30 cellular contexts compared by ENCODE assay signal in genomic region chr1:99735852-99736251, GRCh38. TPM values are rescaled to one million over a fixed set of nuclear protein-coding genes. Genes with fewer than 3 reads are reported as not detected.
"Had no signal": no experiment of that assay in that cellular context is flagged by ENCODE, and none has a peak within 500 bp of the region (broad histone marks: within the 10 kb centered on the region; RNA-seq: fewer than 3 reads in every experiment).

No MANE protein-coding gene starts in this region.

- H3K27ac Mint-ChIP-seq: natural killer cell; nephron; neural progenitor cell; progenitor cell of endocrine pancreas; stimulated activated effector memory CD8-positive, alpha-beta T cell treated with anti-CD3 and anti-CD28 coated beads, Interleukin-12 subunit alpha, Interleukin-12 subunit beta, amount 100 ng/mL, for 72 hours; stimulated activated naive B cell treated with anti-CD40 and anti-IgM and Interleukin-4, amounts not matched to agents 10 μg/mL and 1 μg/mL and 100 μg/mL, for 72 hours; stimulated activated naive CD8-positive, alpha-beta T cell treated with anti-CD3 and anti-CD28 coated beads, Interleukin-15, Interleukin-2, amounts not matched to agents 100 ng/mL and 50 ng/mL, for 24 hours had no signal

- H3K36me3 ChIP-seq: neural progenitor cell, ovary, sigmoid colon, tibial nerve, vagina had no signal

- H3K4me3 ChIP-seq: neural progenitor cell, ovary, psoas muscle, right lobe of liver, sigmoid colon, stomach, thoracic aorta, thyroid gland, tibial nerve, upper lobe of left lung, vagina had no signal

- FAIRE-seq: small intestine, urothelium cell line had no signal

- H3K36me3 Mint-ChIP-seq: natural killer cell; neural progenitor cell; stimulated activated effector memory CD8-positive, alpha-beta T cell treated with anti-CD3 and anti-CD28 coated beads, Interleukin-12 subunit alpha, Interleukin-12 subunit beta, amount 100 ng/mL, for 72 hours had no signal

- DNase-seq: natural killer cell; occipital lobe; ovary; posterior cingulate gyrus; psoas muscle; right cardiac atrium; right lobe of liver; sigmoid colon; small intestine; stimulated activated CD4-positive, alpha-beta T cell treated with anti-CD3 and anti-CD28 coated beads, Interleukin-15, amount 100 ng/mL, for 24 hours; stimulated activated CD4-positive, alpha-beta T cell treated with anti-CD3 and anti-CD28 coated beads, Interleukin-2, amount 100 ng/mL, for 24 hours; stimulated activated CD4-positive, alpha-beta T cell treated with anti-CD3 and anti-CD28 coated beads, Interleukin-2, amount 100 ng/mL, for 48 hours; stimulated activated CD4-positive, alpha-beta T cell treated with anti-CD3 and anti-CD28 coated beads, Interleukin-4, amount 100 ng/mL, for 24 hours; stimulated activated naive B cell treated with anti-CD40 and anti-IgM and Interleukin-4, amounts not matched to agents 10 μg/mL and 1 μg/mL and 100 μg/mL, for 72 hours; stimulated activated naive CD4-positive, alpha-beta T cell treated with Interleukin-2 at 50 U/mL for 16 hours; stomach; thyroid gland; trophoblast cell; upper lobe of left lung had no signal

- H3K9me3 ChIP-seq: ovary, psoas muscle, right lobe of liver, sigmoid colon, stomach, thoracic aorta, thyroid gland, tibial nerve, upper lobe of left lung, vagina had no signal

- H3K4me1 ChIP-seq: neural progenitor cell, parathyroid adenoma, psoas muscle, sigmoid colon, thyroid gland, upper lobe of left lung, vagina had no signal

- H3K4me1 Mint-ChIP-seq: natural killer cell; nephron; stimulated activated effector memory CD8-positive, alpha-beta T cell treated with anti-CD3 and anti-CD28 coated beads, Interleukin-12 subunit alpha, Interleukin-12 subunit beta, amount 100 ng/mL, for 72 hours; stimulated activated naive B cell treated with anti-CD40 and anti-IgM and Interleukin-4, amounts not matched to agents 10 μg/mL and 1 μg/mL and 100 μg/mL, for 72 hours had no signal

- H3K4me3 Mint-ChIP-seq: natural killer cell; nephron; neural progenitor cell; stimulated activated effector memory CD8-positive, alpha-beta T cell treated with anti-CD3 and anti-CD28 coated beads, Interleukin-12 subunit alpha, Interleukin-12 subunit beta, amount 100 ng/mL, for 72 hours; stimulated activated naive B cell treated with anti-CD40 and anti-IgM and Interleukin-4, amounts not matched to agents 10 μg/mL and 1 μg/mL and 100 μg/mL, for 72 hours; stimulated activated naive CD8-positive, alpha-beta T cell treated with anti-CD3 and anti-CD28 coated beads, Interleukin-15, Interleukin-2, amounts not matched to agents 100 ng/mL and 50 ng/mL, for 24 hours had no signal

- H3K27ac ChIP-seq: neural progenitor cell, ovary, parathyroid adenoma, psoas muscle, right lobe of liver, sigmoid colon, stomach, thoracic aorta, thyroid gland, tibial nerve, upper lobe of left lung, vagina had no signal

- H3K27me3 Mint-ChIP-seq: progenitor cell of endocrine pancreas; stimulated activated naive B cell treated with anti-CD40 and anti-IgM and Interleukin-4, amounts not matched to agents 10 μg/mL and 1 μg/mL and 100 μg/mL, for 72 hours; stimulated activated naive CD8-positive, alpha-beta T cell treated with anti-CD3 and anti-CD28 coated beads, Interleukin-15, Interleukin-2, amounts not matched to agents 100 ng/mL and 50 ng/mL, for 24 hours had no signal

- H3K9me3 Mint-ChIP-seq: natural killer cell; nephron; neural progenitor cell; stimulated activated effector memory CD8-positive, alpha-beta T cell treated with anti-CD3 and anti-CD28 coated beads, Interleukin-12 subunit alpha, Interleukin-12 subunit beta, amount 100 ng/mL, for 72 hours; stimulated activated naive B cell treated with anti-CD40 and anti-IgM and Interleukin-4, amounts not matched to agents 10 μg/mL and 1 μg/mL and 100 μg/mL, for 72 hours; stimulated activated naive CD8-positive, alpha-beta T cell treated with anti-CD3 and anti-CD28 coated beads, Interleukin-15, Interleukin-2, amounts not matched to agents 100 ng/mL and 50 ng/mL, for 24 hours had no signal

- ATAC-seq: natural killer cell; psoas muscle; right cardiac atrium; right lobe of liver; stimulated activated effector memory CD8-positive, alpha-beta T cell treated with anti-CD3 and anti-CD28 coated beads, Interleukin-12 subunit alpha, Interleukin-12 subunit beta, amount 100 ng/mL, for 72 hours; stimulated activated naive B cell treated with anti-CD40 and anti-IgM and Interleukin-4, amounts not matched to agents 10 μg/mL and 1 μg/mL and 100 μg/mL, for 72 hours had no signal

RNA-seq across cellular contexts. Expression of gene FRRS1, which starts 30.6 kb away (rescaled TPM):
- polyA plus RNA-seq: neural cell had no signal
